In the genomic region with DNA sequence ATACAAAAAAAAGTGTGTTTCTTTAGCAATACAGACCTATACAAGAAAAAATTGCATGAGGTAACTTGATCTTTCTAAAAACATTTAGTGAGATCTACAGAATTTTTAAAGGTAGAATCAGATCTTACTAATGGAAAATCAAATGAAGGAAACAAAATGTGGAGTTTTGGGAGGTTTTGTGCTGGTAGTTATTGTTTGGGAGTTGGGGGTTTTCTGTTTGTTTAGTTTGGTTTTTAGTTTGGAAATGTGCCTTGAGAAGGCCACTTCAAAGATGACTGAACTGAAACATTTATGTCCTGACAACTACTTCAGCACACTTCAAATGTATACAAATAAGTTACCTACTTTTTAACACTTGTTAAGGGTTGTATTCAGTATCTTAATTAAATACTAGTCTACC, we compare ENCODE assay signal across 20 cellular contexts.
"Had no signal": no experiment of that assay in that cellular context is flagged by ENCODE, and none has a peak within 500 bp of the region (broad histone marks: within the 10 kb centered on the region; RNA-seq: fewer than 3 reads in every experiment).

No MANE protein-coding gene starts in this region.

- H3K4me1 Mint-ChIP-seq: natural killer cell; stimulated activated naive B cell treated with anti-CD40 and anti-IgM and Interleukin-4, amounts not matched to agents 10 μg/mL and 1 μg/mL and 100 μg/mL, for 72 hours; stimulated activated naive CD8-positive, alpha-beta T cell treated with anti-CD3 and anti-CD28 coated beads, Interleukin-15, amount 100 ng/mL, for 72 hours had no signal

- H3K36me3 Mint-ChIP-seq: natural killer cell; stimulated activated naive B cell treated with anti-CD40 and anti-IgM and Interleukin-4, amounts not matched to agents 10 μg/mL and 1 μg/mL and 100 μg/mL, for 72 hours had no signal

- H3K4me1 ChIP-seq: right atrium auricular region, sigmoid colon, upper lobe of right lung had no signal

- H3K4me3 ChIP-seq: coronary artery, gastroesophageal sphincter, right atrium auricular region, sigmoid colon, skin epidermis, testis, tibial nerve, upper lobe of right lung had no signal

- H3K4me3 Mint-ChIP-seq: natural killer cell; stimulated activated naive B cell treated with anti-CD40 and anti-IgM and Interleukin-4, amounts not matched to agents 10 μg/mL and 1 μg/mL and 100 μg/mL, for 72 hours; stimulated activated naive CD8-positive, alpha-beta T cell treated with anti-CD3 and anti-CD28 coated beads, Interleukin-15, amount 100 ng/mL, for 72 hours had no signal

- H3K27ac Mint-ChIP-seq: natural killer cell; stimulated activated naive B cell treated with anti-CD40 and anti-IgM and Interleukin-4, amounts not matched to agents 10 μg/mL and 1 μg/mL and 100 μg/mL, for 72 hours; stimulated activated naive CD8-positive, alpha-beta T cell treated with anti-CD3 and anti-CD28 coated beads, Interleukin-15, amount 100 ng/mL, for 72 hours had no signal

- H3K27me3 ChIP-seq: gastroesophageal sphincter, right atrium auricular region, sigmoid colon, testis, tibial nerve, upper lobe of right lung had no signal

- ATAC-seq: esophagus mucosa; gastroesophageal sphincter; left lobe of liver; natural killer cell; stimulated activated naive B cell treated with anti-CD40 and anti-IgM and Interleukin-4, amounts not matched to agents 10 μg/mL and 1 μg/mL and 100 μg/mL, for 72 hours; stimulated activated naive CD8-positive, alpha-beta T cell treated with anti-CD3 and anti-CD28 coated beads, Interleukin-15, amount 100 ng/mL, for 72 hours; upper lobe of right lung had no signal

- H3K27me3 Mint-ChIP-seq: stimulated activated naive B cell treated with anti-CD40 and anti-IgM and Interleukin-4, amounts not matched to agents 10 μg/mL and 1 μg/mL and 100 μg/mL, for 72 hours had no signal

- H3K9me3 ChIP-seq: gastroesophageal sphincter, right atrium auricular region, sigmoid colon, testis, tibial nerve, upper lobe of right lung had no signal

- DNase-seq: effector CD4-positive, alpha-beta T cell; glutamatergic neuron; islet precursor cell; mammary epithelial cell; natural killer cell; posterior cingulate gyrus; sigmoid colon; stimulated activated CD4-positive, alpha-beta T cell treated with anti-CD3 and anti-CD28 coated beads, Interleukin-2, amount 100 ng/mL, for 24 hours; stimulated activated CD4-positive, alpha-beta T cell treated with anti-CD3 and anti-CD28 coated beads, Interleukin-4, amount 100 ng/mL, for 4 hours; stimulated activated naive B cell treated with anti-CD40 and anti-IgM and Interleukin-4, amounts not matched to agents 10 μg/mL and 1 μg/mL and 100 μg/mL, for 72 hours; stimulated activated naive CD8-positive, alpha-beta T cell treated with anti-CD3 and anti-CD28 coated beads, Interleukin-15, amount 100 ng/mL, for 72 hours; testis; upper lobe of right lung had no signal

- H3K27ac ChIP-seq: coronary artery, gastroesophageal sphincter, right atrium auricular region, sigmoid colon, skin epidermis, testis, tibial nerve, upper lobe of right lung had no signal

- H3K36me3 ChIP-seq: gastroesophageal sphincter, right atrium auricular region, sigmoid colon, tibial nerve, upper lobe of right lung had no signal

- H3K9me3 Mint-ChIP-seq: stimulated activated naive B cell treated with anti-CD40 and anti-IgM and Interleukin-4, amounts not matched to agents 10 μg/mL and 1 μg/mL and 100 μg/mL, for 72 hours had no signal
